Comparison of ENCODE assay signal across 8 cellular contexts in genomic region chr9:127185931-127186781, GRCh38.
DNase-seq lines count a peak whose midpoint lies in the region; ATAC-seq and TF ChIP-seq lines count a peak whose summit lies in the region.
"Had no signal": no experiment of that assay in that cellular context is flagged by ENCODE, and none has a peak within 500 bp of the region (broad histone marks: within the 10 kb centered on the region; RNA-seq: fewer than 3 reads in every experiment).

No MANE protein-coding gene starts in this region.

- no peaks in the 10 kb centered on the region for H3K9me3 ChIP-seq in vagina

- intact Hi-C loops in head of caudate nucleus (cut with DNase I) (loop anchor here (10.0 kb wide), 1 partner anchor 171 kb away; no protein-coding TSS in a partner anchor), vagina (cut with DNase I) (loop anchor here (2.0 to 5.0 kb wide), 2 partner anchors 63 to 149 kb away; partner anchors contain the start of gene ANGPTL2)

- peak overlapping the region; percentile 90 for H3K27ac ChIP-seq in vagina

- peak overlapping the region in 1 of 2 donors; percentile 20 for H3K4me3 ChIP-seq in vagina

- no peaks in the 10 kb centered on the region for H3K27me3 ChIP-seq in vagina

- H3K36me3 ChIP-seq in vagina = no peaks in the 10 kb centered on the region

- DNase-seq in amniotic epithelial cell (ENCODE audit: low read depth) = peak; percentile 96
- DNase-seq in head of caudate nucleus = peak; percentile 67 to 97 (median 89)
- DNase-seq in occipital lobe (lab: John Stamatoyannopoulos, UW) = peak; percentile 79
- DNase-seq in vagina (ENCODE audit: extremely low spot score in 2 of 2) = peak in 1 of 2 donors; percentile 98
- DNase-seq in foreskin melanocyte = no peak
- DNase-seq: NCI-H748 treated with DMSO at 0.1 percent for 48 hours had no signal

- peak in 1 of 3 experiments; percentile 14 for TF ChIP-seq CTCF in vagina (IDR thresholded peaks at IDR 0.05)

- peaks cover 50% of the 10 kb centered on the region for H3K4me1 ChIP-seq in vagina

- no peak for TF ChIP-seq POLR2A in vagina (IDR thresholded peaks at IDR 0.05)

- ATAC-seq in GM19467 (IDR thresholded peaks at IDR 0.05; ENCODE audit: unreplicated experiment) (no peak), HG03139 (IDR thresholded peaks at IDR 0.05; ENCODE audit: unreplicated experiment) (no peak)
